35 cellular contexts compared by ENCODE assay signal in genomic region chr1:69252696-69253095, GRCh38.
"Had no signal": no experiment of that assay in that cellular context is flagged by ENCODE, and none has a peak within 500 bp of the region (broad histone marks: within the 10 kb centered on the region; RNA-seq: fewer than 3 reads in every experiment).

No MANE protein-coding gene starts in this region.

- H3K27me3 ChIP-seq: adrenal gland, breast epithelium, dorsolateral prefrontal cortex, esophagus muscularis mucosa, gastroesophageal sphincter had no signal

- H3K4me3 Mint-ChIP-seq: activated CD4-positive, alpha-beta memory T cell treated with anti-CD3 and anti-CD28 coated beads for 36 hours; activated CD4-positive, alpha-beta T cell treated with anti-CD3 and anti-CD28 coated beads for 36 hours; activated CD4-positive, alpha-beta T cell treated with anti-CD3 and anti-CD28 coated beads, Interleukin-2, amount 10 ng/mL, durations not matched to agents 24 days and 14 days; activated CD8-positive, alpha-beta memory T cell treated with anti-CD3 and anti-CD28 coated beads, Interleukin-2, amount 10 ng/mL, durations not matched to agents 7 days and 5 days; activated CD8-positive, alpha-beta T cell treated with anti-CD3 and anti-CD28 coated beads, Interleukin-2, amount 10 ng/mL, durations not matched to agents 7 days and 5 days; activated naive CD4-positive, alpha-beta T cell treated with anti-CD3 and anti-CD28 coated beads for 36 hours; activated naive CD4-positive, alpha-beta T cell treated with anti-CD3 and anti-CD28 coated beads, Interleukin-2, amount 50 U/mL, for 24 hours; activated naive CD8-positive, alpha-beta T cell treated with anti-CD3 and anti-CD28 coated beads for 36 hours; activated naive CD8-positive, alpha-beta T cell treated with anti-CD3 and anti-CD28 coated beads, Interleukin-2, amount 50 U/mL, for 24 hours; activated T-helper 1 cell treated with anti-CD3 and anti-CD28 coated beads, Interleukin-12 subunit alpha, Interleukin-12 subunit beta, Interleukin-2, Interleukin-4 antibody, amounts not matched to agents 30 ng/mL and 10 ng/mL and 1 ng/mL, durations not matched to agents 14 hours and 24 hours and 36 hours; brain; central memory CD8-positive, alpha-beta T cell; dendritic cell treated with granulocyte-macrophage colony-stimulating factor and Interleukin-4, amounts not matched to agents 40 ng/mL and 50 ng/mL, for 4 days; endodermal cell had no signal

- H3K9me3 Mint-ChIP-seq: activated CD4-positive, alpha-beta T cell treated with anti-CD3 and anti-CD28 coated beads, Interleukin-2, amount 10 ng/mL, durations not matched to agents 24 days and 14 days; brain; dendritic cell treated with granulocyte-macrophage colony-stimulating factor and Interleukin-4, amounts not matched to agents 40 ng/mL and 50 ng/mL, for 4 days; endodermal cell had no signal

- ATAC-seq: activated CD4-positive, alpha-beta T cell treated with anti-CD3 and anti-CD28 coated beads for 36 hours; activated CD8-positive, alpha-beta memory T cell treated with anti-CD3 and anti-CD28 coated beads, Interleukin-2, amount 10 ng/mL, durations not matched to agents 7 days and 5 days; activated CD8-positive, alpha-beta T cell treated with anti-CD3 and anti-CD28 coated beads, Interleukin-2, amount 10 ng/mL, durations not matched to agents 7 days and 5 days; activated naive CD8-positive, alpha-beta T cell treated with anti-CD3 and anti-CD28 coated beads, Interleukin-2, amount 50 U/mL, for 24 hours; gastroesophageal sphincter had no signal

- H3K27ac ChIP-seq: adrenal gland, breast epithelium, coronary artery, dorsolateral prefrontal cortex, esophagus muscularis mucosa, gastroesophageal sphincter had no signal

- H3K4me1 Mint-ChIP-seq: activated CD4-positive, alpha-beta T cell treated with anti-CD3 and anti-CD28 coated beads for 36 hours; activated CD4-positive, alpha-beta T cell treated with anti-CD3 and anti-CD28 coated beads, Interleukin-2, amount 10 ng/mL, durations not matched to agents 24 days and 14 days; activated CD8-positive, alpha-beta memory T cell treated with anti-CD3 and anti-CD28 coated beads, Interleukin-2, amount 10 ng/mL, durations not matched to agents 7 days and 5 days; activated naive CD4-positive, alpha-beta T cell treated with anti-CD3 and anti-CD28 coated beads, Interleukin-2, amount 50 U/mL, for 24 hours; activated naive CD8-positive, alpha-beta T cell treated with anti-CD3 and anti-CD28 coated beads for 36 hours; activated naive CD8-positive, alpha-beta T cell treated with anti-CD3 and anti-CD28 coated beads, Interleukin-2, amount 50 U/mL, for 24 hours; brain; central memory CD8-positive, alpha-beta T cell had no signal

- DNase-seq: activated CD4-positive, alpha-beta memory T cell treated with anti-CD3 and anti-CD28 coated beads for 36 hours; activated CD4-positive, alpha-beta T cell treated with anti-CD3 and anti-CD28 coated beads for 36 hours; activated CD4-positive, alpha-beta T cell treated with anti-CD3 and anti-CD28 coated beads, Interleukin-2, amount 10 ng/mL, durations not matched to agents 24 days and 14 days; activated CD4-positive, CD25-positive, alpha-beta regulatory T cell; activated CD4-positive, CD25-positive, alpha-beta regulatory T cell treated with anti-CD3 and anti-CD28 coated beads, Interleukin-2, amount 50 U/mL, for 72 hours; activated CD8-positive, alpha-beta memory T cell treated with anti-CD3 and anti-CD28 coated beads, Interleukin-2, amount 10 ng/mL, durations not matched to agents 7 days and 5 days; activated CD8-positive, alpha-beta memory T cell treated with anti-CD3 and anti-CD28 coated beads, Interleukin-2, amount 50 U/mL, for 4 hours; activated CD8-positive, alpha-beta T cell treated with anti-CD3 and anti-CD28 coated beads, Interleukin-2, amount 10 ng/mL, durations not matched to agents 7 days and 5 days; activated effector memory CD4-positive, alpha-beta T cell treated with anti-CD3 and anti-CD28 coated beads, Interleukin-2, amount 50 U/mL, for 16 hours; activated naive CD4-positive, alpha-beta T cell treated with anti-CD3 and anti-CD28 coated beads for 36 hours; activated naive CD8-positive, alpha-beta T cell treated with anti-CD3 and anti-CD28 coated beads for 36 hours; activated naive CD8-positive, alpha-beta T cell treated with anti-CD3 and anti-CD28 coated beads, Interleukin-2, amount 50 U/mL, for 24 hours; activated T-cell treated with anti-CD3 and anti-CD28 coated beads, Interleukin-2, amount 50 U/mL, for 1 hour; activated T-cell treated with anti-CD3 and anti-CD28 coated beads, Interleukin-2, amount 50 U/mL, for 48 hours; adrenal gland; amygdala; aorta; dorsolateral prefrontal cortex; effector memory CD4-positive, alpha-beta T cell; endodermal cell; erythroblast; foreskin melanocyte; head of caudate nucleus; hippocampal formation; T-helper 2 cell had no signal

- H3K4me1 ChIP-seq: adrenal gland, breast epithelium, esophagus muscularis mucosa, gastroesophageal sphincter had no signal

- H3K36me3 Mint-ChIP-seq: activated CD4-positive, alpha-beta memory T cell treated with anti-CD3 and anti-CD28 coated beads for 36 hours; activated CD8-positive, alpha-beta memory T cell treated with anti-CD3 and anti-CD28 coated beads, Interleukin-2, amount 10 ng/mL, durations not matched to agents 7 days and 5 days; activated naive CD4-positive, alpha-beta T cell treated with anti-CD3 and anti-CD28 coated beads, Interleukin-2, amount 50 U/mL, for 24 hours; activated naive CD8-positive, alpha-beta T cell treated with anti-CD3 and anti-CD28 coated beads for 36 hours; brain had no signal

- H3K36me3 ChIP-seq: adrenal gland, breast epithelium, esophagus muscularis mucosa, gastroesophageal sphincter had no signal

- H3K9me3 ChIP-seq: adrenal gland, breast epithelium, esophagus muscularis mucosa, gastroesophageal sphincter had no signal

- H3K4me3 ChIP-seq: adrenal gland, breast epithelium, coronary artery, dorsolateral prefrontal cortex, esophagus muscularis mucosa, gastroesophageal sphincter had no signal

- H3K27ac Mint-ChIP-seq: activated CD4-positive, alpha-beta memory T cell treated with anti-CD3 and anti-CD28 coated beads for 36 hours; activated CD4-positive, alpha-beta T cell treated with anti-CD3 and anti-CD28 coated beads for 36 hours; activated CD4-positive, alpha-beta T cell treated with anti-CD3 and anti-CD28 coated beads, Interleukin-2, amount 10 ng/mL, durations not matched to agents 24 days and 14 days; activated CD8-positive, alpha-beta memory T cell treated with anti-CD3 and anti-CD28 coated beads, Interleukin-2, amount 10 ng/mL, durations not matched to agents 7 days and 5 days; activated CD8-positive, alpha-beta T cell treated with anti-CD3 and anti-CD28 coated beads, Interleukin-2, amount 10 ng/mL, durations not matched to agents 7 days and 5 days; activated naive CD4-positive, alpha-beta T cell treated with anti-CD3 and anti-CD28 coated beads for 36 hours; activated naive CD4-positive, alpha-beta T cell treated with anti-CD3 and anti-CD28 coated beads, Interleukin-2, amount 50 U/mL, for 24 hours; activated naive CD8-positive, alpha-beta T cell treated with anti-CD3 and anti-CD28 coated beads for 36 hours; activated naive CD8-positive, alpha-beta T cell treated with anti-CD3 and anti-CD28 coated beads, Interleukin-2, amount 50 U/mL, for 24 hours; activated T-helper 1 cell treated with anti-CD3 and anti-CD28 coated beads, Interleukin-12 subunit alpha, Interleukin-12 subunit beta, Interleukin-2, Interleukin-4 antibody, amounts not matched to agents 30 ng/mL and 10 ng/mL and 1 ng/mL, durations not matched to agents 14 hours and 24 hours and 36 hours; activated T-helper 2 cell treated with anti-CD3 and anti-CD28 coated beads, Interferon-gamma antibody, Interleukin-2, Interleukin-4, amounts not matched to agents 10 μg/mL and 5 μg/mL and 100 μg/mL, durations not matched to agents 14 hours and 24 hours and 36 hours; dendritic cell treated with granulocyte-macrophage colony-stimulating factor and Interleukin-4, amounts not matched to agents 40 ng/mL and 50 ng/mL, for 4 days; endodermal cell had no signal

- H3K27me3 Mint-ChIP-seq: activated CD4-positive, alpha-beta memory T cell treated with anti-CD3 and anti-CD28 coated beads for 36 hours; activated CD4-positive, alpha-beta T cell treated with anti-CD3 and anti-CD28 coated beads for 36 hours; activated CD4-positive, alpha-beta T cell treated with anti-CD3 and anti-CD28 coated beads, Interleukin-2, amount 10 ng/mL, durations not matched to agents 24 days and 14 days; activated CD8-positive, alpha-beta memory T cell treated with anti-CD3 and anti-CD28 coated beads, Interleukin-2, amount 10 ng/mL, durations not matched to agents 7 days and 5 days; activated naive CD4-positive, alpha-beta T cell treated with anti-CD3 and anti-CD28 coated beads, Interleukin-2, amount 50 U/mL, for 24 hours; activated naive CD8-positive, alpha-beta T cell treated with anti-CD3 and anti-CD28 coated beads for 36 hours; activated naive CD8-positive, alpha-beta T cell treated with anti-CD3 and anti-CD28 coated beads, Interleukin-2, amount 50 U/mL, for 24 hours; central memory CD8-positive, alpha-beta T cell; dendritic cell treated with granulocyte-macrophage colony-stimulating factor and Interleukin-4, amounts not matched to agents 40 ng/mL and 50 ng/mL, for 4 days had no signal
